In the genomic region with DNA sequence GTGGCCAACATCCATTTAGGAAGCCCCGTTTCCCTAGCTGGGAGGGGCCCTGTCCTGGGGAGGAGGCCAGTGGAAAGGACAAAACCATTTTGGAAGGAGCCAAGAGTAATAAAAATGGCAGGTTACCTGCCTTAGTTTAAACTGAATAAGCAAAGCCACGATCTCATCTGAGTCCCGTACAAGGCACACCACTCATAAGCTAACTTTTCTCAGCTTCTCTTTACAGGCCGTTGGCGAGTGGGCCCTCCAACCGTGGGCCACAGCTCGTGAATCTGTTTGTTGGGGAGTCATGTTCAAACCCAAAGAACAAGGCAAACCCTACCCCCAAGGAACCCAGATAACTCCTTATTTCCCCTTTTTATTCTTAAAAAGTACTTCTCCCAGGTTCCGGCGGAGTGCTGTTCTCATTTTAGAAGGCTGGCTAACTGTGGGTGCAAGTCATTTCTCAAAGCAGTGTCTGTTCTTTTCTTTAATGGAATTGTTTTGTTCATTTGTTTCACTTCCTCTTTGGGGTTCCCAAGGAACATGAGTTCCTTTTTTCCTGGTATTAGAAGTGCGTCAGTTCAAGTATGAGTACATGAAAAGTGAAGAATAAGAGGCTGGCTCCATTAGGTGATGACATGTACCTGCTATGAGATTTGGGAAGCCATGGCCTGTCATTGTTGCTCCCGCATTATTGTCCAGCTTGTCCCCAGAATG, we compare ENCODE assay signal across 1 cellular context.
TF ChIP-seq lines count a peak whose summit lies in the region.

No MANE protein-coding gene starts in this region.

TF ChIP-seq in IMR-90, 13 proteins besides CTCF, POLR2A, EP300 and RAD21:
- TF ChIP-seq, protein P1, sequence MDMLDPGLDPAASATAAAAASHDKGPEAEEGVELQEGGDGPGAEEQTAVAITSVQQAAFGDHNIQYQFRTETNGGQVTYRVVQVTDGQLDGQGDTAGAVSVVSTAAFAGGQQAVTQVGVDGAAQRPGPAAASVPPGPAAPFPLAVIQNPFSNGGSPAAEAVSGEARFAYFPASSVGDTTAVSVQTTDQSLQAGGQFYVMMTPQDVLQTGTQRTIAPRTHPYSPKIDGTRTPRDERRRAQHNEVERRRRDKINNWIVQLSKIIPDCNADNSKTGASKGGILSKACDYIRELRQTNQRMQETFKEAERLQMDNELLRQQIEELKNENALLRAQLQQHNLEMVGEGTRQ (IDR thresholded peaks at IDR 0.05; ENCODE audit: low read depth, low read length), result no peak
- TF ChIP-seq CEBPB (IDR thresholded peaks at IDR 0.05; ENCODE audit: low read depth, low read length) (no peak), BHLHE40 (IDR thresholded peaks at IDR 0.05; ENCODE audit: low read depth, low read length) (no peak), FOS (IDR thresholded peaks at IDR 0.05; ENCODE audit: low read depth, low read length) (no peak), NFE2L2 (IDR thresholded peaks at IDR 0.05; ENCODE audit: low read depth, low read length) (no peak), MAZ (IDR thresholded peaks at IDR 0.05; ENCODE audit: borderline replicate concordance, low read depth, low read length) (no peak), CHD1 (IDR thresholded peaks at IDR 0.05; ENCODE audit: low read depth, low read length) (no peak), MAFK (IDR thresholded peaks at IDR 0.05; ENCODE audit: low read depth, low read length) (no peak), MXI1 (IDR thresholded peaks at IDR 0.05; ENCODE audit: borderline replicate concordance, low read depth, low read length) (no peak), RCOR1 (IDR thresholded peaks at IDR 0.05; ENCODE audit: insufficient replicate concordance, low read length) (no peak), SMC3 (IDR thresholded peaks at IDR 0.05; ENCODE audit: low read depth, low read length) (no peak), RFX5 (IDR thresholded peaks at IDR 0.05; ENCODE audit: low read depth, low read length) (no peak)
- TF ChIP-seq, protein P2, sequence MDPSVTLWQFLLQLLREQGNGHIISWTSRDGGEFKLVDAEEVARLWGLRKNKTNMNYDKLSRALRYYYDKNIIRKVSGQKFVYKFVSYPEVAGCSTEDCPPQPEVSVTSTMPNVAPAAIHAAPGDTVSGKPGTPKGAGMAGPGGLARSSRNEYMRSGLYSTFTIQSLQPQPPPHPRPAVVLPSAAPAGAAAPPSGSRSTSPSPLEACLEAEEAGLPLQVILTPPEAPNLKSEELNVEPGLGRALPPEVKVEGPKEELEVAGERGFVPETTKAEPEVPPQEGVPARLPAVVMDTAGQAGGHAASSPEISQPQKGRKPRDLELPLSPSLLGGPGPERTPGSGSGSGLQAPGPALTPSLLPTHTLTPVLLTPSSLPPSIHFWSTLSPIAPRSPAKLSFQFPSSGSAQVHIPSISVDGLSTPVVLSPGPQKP (IDR thresholded peaks at IDR 0.05; ENCODE audit: borderline replicate concordance, low read depth, low read length), result no peak
